ENCODE assay signal across 26 cellular contexts in genomic region chr6:53770690-53771320, GRCh38. TPM values are rescaled to one million over a fixed set of nuclear protein-coding genes. Genes with fewer than 3 reads are reported as not detected.
DNase-seq lines count a peak whose midpoint lies in the region; ATAC-seq and TF ChIP-seq lines count a peak whose summit lies in the region.
"Had no signal": no experiment of that assay in that cellular context is flagged by ENCODE, and none has a peak within 500 bp of the region (broad histone marks: within the 10 kb centered on the region; RNA-seq: fewer than 3 reads in every experiment).

No MANE protein-coding gene starts in this region.

- TF ChIP-seq CTCF in RWPE2 (IDR thresholded peaks at IDR 0.05; ENCODE audit: poor library complexity, severe bottlenecking): no peak
- no peak for TF ChIP-seq CTCF in foreskin keratinocyte (conservative IDR thresholded peaks at IDR 0.05)
- TF ChIP-seq CTCF in upper lobe of right lung (IDR thresholded peaks at IDR 0.05): no peak
- no peak for TF ChIP-seq CTCF in GM13977 (IDR thresholded peaks at IDR 0.05; ENCODE audit: extremely low read depth, insufficient read depth, missing control alignments)

- intact Hi-C loops in upper lobe of right lung (cut with DNase I): no loop called here

- H3K4me3 ChIP-seq in RWPE2 (ENCODE audit: severe bottlenecking) (no peak overlapping the region), upper lobe of right lung (no peak overlapping the region)
- H3K4me3 ChIP-seq: GM12878, lung, SK-N-MC, stomach had no signal

- ATAC-seq in RWPE2 (ENCODE audit: low read depth) (peak; percentile 52; the same call in 1 of the 3 replicates), foreskin keratinocyte (peak; percentile 82), upper lobe of right lung (peak; percentile 79), GM18868 (IDR thresholded peaks at IDR 0.05; ENCODE audit: unreplicated experiment) (no peak)
- ATAC-seq: activated CD4-positive, CD25-positive, alpha-beta regulatory T cell treated with anti-CD3 and anti-CD28 coated beads, Interleukin-2, amount 50 U/mL, for 24 hours; GM12878; HepG2; T-helper 17 cell had no signal

- no peaks in the 10 kb centered on the region for H3K9me3 ChIP-seq in RWPE2 (ENCODE audit: severe bottlenecking)
- H3K9me3 ChIP-seq in upper lobe of right lung: no peaks in the 10 kb centered on the region

- peaks cover 9% of the 10 kb centered on the region for H3K4me1 ChIP-seq in RWPE2 (ENCODE audit: insufficient read depth, poor library complexity, severe bottlenecking)
- peaks cover 9% of the 10 kb centered on the region for H3K4me1 ChIP-seq in foreskin keratinocyte
- H3K4me1 ChIP-seq in upper lobe of right lung: no peaks in the 10 kb centered on the region
- H3K4me1 ChIP-seq: parathyroid adenoma had no signal

- no peaks in the 10 kb centered on the region for H3K27me3 ChIP-seq in RWPE2 (ENCODE audit: insufficient read depth, poor library complexity, severe bottlenecking)
- H3K27me3 ChIP-seq in foreskin keratinocyte: no peaks in the 10 kb centered on the region
- H3K27me3 ChIP-seq in upper lobe of right lung: no peaks in the 10 kb centered on the region
- H3K27me3 ChIP-seq: stomach had no signal

- in situ Hi-C loops in GM13977 (cut with MboI; ENCODE audit: low pct_unique_long_range_greater_than_20kb, low sequenced_read_pairs, unreplicated experiment): no loop called here

- H3K27ac ChIP-seq in RWPE2 (ENCODE audit: poor library complexity, severe bottlenecking) (no peak overlapping the region), foreskin keratinocyte (no peak overlapping the region), upper lobe of right lung (peak overlapping the region; percentile 36), substantia nigra (ENCODE audit: low read depth, low read length, poor library complexity, severe bottlenecking) (no peak overlapping the region)
- H3K27ac ChIP-seq: parathyroid adenoma, SK-N-MC, stomach had no signal

- DNase-seq in HPDE6-E6E7 (ENCODE audit: extremely low spot score) (peak; percentile 44), RWPE2 (ENCODE audit: low spot score) (no peak), foreskin keratinocyte (peak; percentile 67 to 83), upper lobe of right lung (no peak), substantia nigra (lab: John Stamatoyannopoulos, UW) (no peak), GM13977 (ENCODE audit: low spot score) (no peak)
- DNase-seq: activated CD4-positive, alpha-beta T cell treated with anti-CD3 and anti-CD28 coated beads, Interleukin-2, amount 50 U/mL, for 48 hours; activated naive CD4-positive, alpha-beta T cell treated with anti-CD3 and anti-CD28 coated beads, Interleukin-2, amount 10 ng/mL, durations not matched to agents 7 days and 5 days; amygdala; central memory CD4-positive, alpha-beta T cell; dermis blood vessel endothelial cell; glutamatergic neuron; GOT3; kidney; MV-4-11; NCI-H1694; stimulated activated CD4-positive, alpha-beta T cell treated with anti-CD3 and anti-CD28 coated beads, Interleukin-2, amount 100 ng/mL, for 24 hours; stomach; T-helper 17 cell had no signal

- no peaks in the 10 kb centered on the region for H3K36me3 ChIP-seq in RWPE2 (ENCODE audit: low read depth)
- no peaks in the 10 kb centered on the region for H3K36me3 ChIP-seq in upper lobe of right lung
- H3K36me3 ChIP-seq: stomach had no signal

RNA-seq across cellular contexts. Expression of gene LRRC1, which starts 24.0 kb away (rescaled TPM):
- 22.5 and 23.6 TPM in 2 replicates for total RNA-seq in foreskin keratinocyte
- 9.2 and 10.7 TPM in 2 replicates for polyA plus RNA-seq in foreskin keratinocyte
- 22.3 TPM for total RNA-seq in upper lobe of right lung

Comparison
In these comparisons a context has a peak if more than half of its experiments do, and no peak if none do; other contexts are left out.
1. DNase-seq: peak in HPDE6-E6E7 (single experiment) and foreskin keratinocyte (2 of 2); none in RWPE2 (single experiment), upper lobe of right lung (single experiment), substantia nigra (0 of 49) and GM13977 (single experiment).